In the genomic region with DNA sequence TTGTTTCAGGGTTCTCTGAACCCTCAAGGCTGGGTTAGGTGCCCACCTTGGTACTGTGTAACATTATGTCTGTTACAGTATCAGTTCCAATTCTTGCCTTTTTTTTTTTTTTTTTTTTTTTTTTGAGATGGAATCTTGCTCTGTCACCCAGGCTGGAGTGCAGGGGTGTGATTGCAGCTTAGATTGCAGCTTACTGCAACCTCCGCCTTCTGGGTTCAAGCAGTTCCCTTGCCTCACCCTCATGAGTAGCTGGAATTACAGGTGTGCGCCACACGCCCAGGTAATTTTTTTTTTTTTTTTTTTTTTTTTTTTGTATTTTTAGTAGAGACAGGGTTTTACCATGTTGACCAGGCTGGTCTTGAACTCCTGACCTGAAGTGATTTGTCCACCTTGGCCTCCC, we compare ENCODE assay signal across 7 cellular contexts. TPM values are rescaled to one million over a fixed set of nuclear protein-coding genes. Genes with fewer than 3 reads are reported as not detected.
DNase-seq lines count a peak whose midpoint lies in the region; ATAC-seq, FAIRE-seq and TF ChIP-seq lines count a peak whose summit lies in the region.
"Not testable (repeated sequence)": the region's sequence is repeated elsewhere in the genome, so short reads cannot be mapped to it uniquely, and the experiment has no call there.

No MANE protein-coding gene starts in this region.

- H3K36me3 Mint-ChIP-seq in type B pancreatic cell = not testable (repeated sequence)

- H2BK12ac ChIP-seq in trophoblast cell (ENCODE audit: low read length) = not testable (repeated sequence)

- intact Hi-C loops in IMR-90 (cut with micrococcal nuclease) = loop anchor here (2.0 kb wide), 1 partner anchor 14 kb away; no protein-coding TSS in a partner anchor
- intact Hi-C loops in mucosa of descending colon (cut with DNase I, micrococcal nuclease) = not testable (repeated sequence)

- H3K4ac ChIP-seq in IMR-90 (ENCODE audit: low read depth, low read length); trophoblast cell (ENCODE audit: low read depth, low read length): not testable (repeated sequence)

- H3K9me3 ChIP-seq in A549; IMR-90 (ENCODE audit: control insufficient read depth, insufficient read depth, low read length); mucosa of descending colon; trophoblast cell (ENCODE audit: insufficient read depth, low read depth, low read length); suprapubic skin: not testable (repeated sequence)

- H3K36me3 ChIP-seq in IMR-90 (ENCODE audit: control insufficient read depth, insufficient read depth, low read length); mucosa of descending colon (ENCODE audit: low read depth); trophoblast cell (ENCODE audit: control insufficient read depth in 1 of 2, insufficient read depth in 2 of 2, low read length in 2 of 2); suprapubic skin: not testable (repeated sequence)

- not testable (repeated sequence) for TF ChIP-seq EP300 in A549 (IDR thresholded peaks at IDR 0.05); suprapubic skin (IDR thresholded peaks at IDR 0.05)

- H3K27ac Mint-ChIP-seq in type B pancreatic cell = peak overlapping the region; percentile 46

- TF ChIP-seq POLR2A in A549 (IDR thresholded peaks at IDR 0.05; ENCODE audit: low read length); IMR-90 (IDR thresholded peaks at IDR 0.05; ENCODE audit: low read depth, low read length); suprapubic skin (IDR thresholded peaks at IDR 0.05): not testable (repeated sequence)

- H3K79me2 ChIP-seq in trophoblast cell (ENCODE audit: control insufficient read depth, insufficient read depth, low read length, poor library complexity) = not testable (repeated sequence)

- not testable (repeated sequence) for H2BK15ac ChIP-seq in IMR-90 (ENCODE audit: low read depth, low read length)

- H3K4me1 ChIP-seq in A549 (peaks cover 13% of the 10 kb centered on the region; the same call in 2 of the 3 replicates), mucosa of descending colon (ENCODE audit: low read depth) (peaks cover 25% of the 10 kb centered on the region)
- H3K4me1 ChIP-seq in IMR-90 (ENCODE audit: control insufficient read depth, insufficient read depth, low read length); trophoblast cell (ENCODE audit: control insufficient read depth in 1 of 2, insufficient read depth in 2 of 2, low read length in 2 of 2); suprapubic skin: not testable (repeated sequence)

- not testable (repeated sequence) for BruUV-seq in IMR-90 (replicated peaks; lab: Mats Ljungman, UMichigan)

- in situ Hi-C loops in IMR-90 (cut with MboI; ENCODE audit: low sequenced_read_pairs) = not testable (repeated sequence)

- H4K20me1 ChIP-seq in IMR-90 (ENCODE audit: insufficient read depth, low read length) = not testable (repeated sequence)

- H3K27me3 Mint-ChIP-seq in type B pancreatic cell = not testable (repeated sequence)

- H2BK5ac ChIP-seq in IMR-90 (ENCODE audit: low read depth, low read length, poor library complexity, severe bottlenecking); trophoblast cell (ENCODE audit: low read depth, low read length, poor library complexity): not testable (repeated sequence)

- H3K18ac ChIP-seq in IMR-90 (ENCODE audit: low read depth, low read length); trophoblast cell (ENCODE audit: low read length): not testable (repeated sequence)

- H4K8ac ChIP-seq in IMR-90 (ENCODE audit: low read depth in 2 of 2, low read length in 2 of 2) = peak overlapping the region in 1 of 2 experiments; percentile 23; a peak in 1 of 4 replicates
- not testable (repeated sequence) for H4K8ac ChIP-seq in trophoblast cell (ENCODE audit: low read depth, low read length)

- DNase-seq in A549 (ENCODE audit: low read depth in 1 of 2, low spot score in 1 of 2); IMR-90; suprapubic skin (ENCODE audit: low spot score in 2 of 2); type B pancreatic cell (ENCODE audit: extremely low spot score, unreplicated experiment): not testable (repeated sequence)
- peak in 1 of 3 donors; percentile 49 for DNase-seq in mucosa of descending colon
- DNase-seq in trophoblast cell = peak; percentile 38 to 47

- H4K12ac ChIP-seq in trophoblast cell (ENCODE audit: low read depth, low read length) = not testable (repeated sequence)

- peak overlapping the region; percentile 33; the same call in 1 of the 2 replicates for H2BK20ac ChIP-seq in IMR-90 (ENCODE audit: low read depth, low read length)

- not testable (repeated sequence) for H3K14ac ChIP-seq in IMR-90 (replicated peaks; ENCODE audit: low read depth, low read length); trophoblast cell (ENCODE audit: low read length)

- H3K4me3 ChIP-seq in A549; IMR-90 (ENCODE audit: insufficient read depth, low read depth, low read length); mucosa of descending colon; trophoblast cell (ENCODE audit: low read depth, low read length); suprapubic skin: not testable (repeated sequence)

- H3K27ac ChIP-seq in A549; IMR-90 (ENCODE audit: insufficient read depth, low read length); trophoblast cell (ENCODE audit: low read depth, low read length): not testable (repeated sequence)
- peak overlapping the region; percentile 4 for H3K27ac ChIP-seq in suprapubic skin

- H3K4me2 ChIP-seq in A549 = peak overlapping the region; percentile 18; the same call in 2 of the 3 replicates
- H3K4me2 ChIP-seq in IMR-90 (ENCODE audit: low read depth, low read length); trophoblast cell (ENCODE audit: low read length): not testable (repeated sequence)

- TF ChIP-seq RAD21 in A549 (conservative IDR thresholded peaks at IDR 0.05 in 1 of 2, IDR thresholded peaks at IDR 0.05 in 1 of 2); IMR-90 (IDR thresholded peaks at IDR 0.05; ENCODE audit: low read length): not testable (repeated sequence)

- ATAC-seq in A549; IMR-90 (ENCODE audit: low read depth): not testable (repeated sequence)
- peak; percentile 38 for ATAC-seq in esophagus mucosa
- ATAC-seq in mucosa of descending colon = peak; percentile 94

- dilution Hi-C loops in IMR-90 (cut with HindIII; ENCODE audit: low sequenced_read_pairs, unreplicated experiment) = not testable (repeated sequence)

- H2AFZ ChIP-seq in IMR-90 (replicated peaks; ENCODE audit: low read length, poor library complexity); trophoblast cell (ENCODE audit: insufficient read depth, low read length, poor library complexity): not testable (repeated sequence)

- H3K79me1 ChIP-seq in IMR-90 (ENCODE audit: low read depth in 1 of 2, low read length in 2 of 2) = peaks cover 17 to 66% of the 10 kb centered on the region in 2 experiments
- not testable (repeated sequence) for H3K79me1 ChIP-seq in trophoblast cell (ENCODE audit: low read length)

- H3K23ac ChIP-seq in IMR-90 (ENCODE audit: low read depth, low read length); trophoblast cell (ENCODE audit: low read length): not testable (repeated sequence)

- not testable (repeated sequence) for H3K56ac ChIP-seq in IMR-90 (ENCODE audit: extremely low read depth, insufficient read depth, low read length)

- not testable (repeated sequence) for FAIRE-seq in A549 (lab: Jason Lieb, UNC)

- H3K4me3 Mint-ChIP-seq in type B pancreatic cell = not testable (repeated sequence)

- H4K91ac ChIP-seq in IMR-90 (ENCODE audit: insufficient read depth, low read depth, low read length); trophoblast cell (ENCODE audit: low read depth, low read length): not testable (repeated sequence)

- CTCF ChIA-PET in A549 (lab: Yijun Ruan, JAX) = interaction anchor here (0.9 kb wide), 1 partner anchor 9 kb away, joined by 3 read pairs; no protein-coding TSS in a partner anchor
- CTCF ChIA-PET in IMR-90 (lab: Yijun Ruan, JAX) = interaction anchor here (1.2 kb wide), 1 partner anchor 79 kb away, joined by 3 read pairs; no protein-coding TSS in a partner anchor

- POLR2A ChIA-PET in A549 (lab: Yijun Ruan, JAX); IMR-90 (lab: Charles Lee; ENCODE audit: unreplicated experiment): not testable (repeated sequence)

- not testable (repeated sequence) for H3K9me1 ChIP-seq in IMR-90 (ENCODE audit: insufficient read depth, low read length)

- H3K9ac ChIP-seq in IMR-90 (ENCODE audit: low read depth, low read length); trophoblast cell (ENCODE audit: low read length): not testable (repeated sequence)

- H3K27me3 ChIP-seq in IMR-90 (ENCODE audit: control insufficient read depth, insufficient read depth, low read length); trophoblast cell (ENCODE audit: insufficient read depth, low read length); suprapubic skin: not testable (repeated sequence)

- peak overlapping the region; percentile 48; the same call in 1 of the 2 replicates for H2BK120ac ChIP-seq in IMR-90 (ENCODE audit: low read depth, low read length)
- not testable (repeated sequence) for H2BK120ac ChIP-seq in trophoblast cell (ENCODE audit: insufficient read depth, low read length, poor library complexity)

- H4K5ac ChIP-seq in IMR-90 (ENCODE audit: low read depth, low read length) = not testable (repeated sequence)

- not testable (repeated sequence) for TF ChIP-seq CTCF in A549 (IDR thresholded peaks at IDR 0.05); IMR-90 (conservative IDR thresholded peaks at IDR 0.05; ENCODE audit: low read depth, low read length); mucosa of descending colon (IDR thresholded peaks at IDR 0.05); suprapubic skin (IDR thresholded peaks at IDR 0.05); type B pancreatic cell (conservative IDR thresholded peaks at IDR 0.05)

- 0 out of 2 replicates have a peak overlapping the region, but pooled peaks have one; percentile 18 for H2AK5ac ChIP-seq in IMR-90 (ENCODE audit: low read depth, low read length)
- H2AK5ac ChIP-seq in trophoblast cell (ENCODE audit: low read length) = not testable (repeated sequence)

- WGBS in A549 (ENCODE audit: missing lambda C conversion rate) = 96% methylated on average over 2 of the region's 3 CpGs
- no CpG with 5 or more reads among the region's 3 CpGs for WGBS in IMR-90 (ENCODE audit: extremely low coverage in 2 of 2, insufficient read length in 1 of 2), 2 experiments
- no CpG with 5 or more reads among the region's 3 CpGs for WGBS in trophoblast cell (ENCODE audit: extremely low coverage, insufficient coverage, insufficient read length)
- WGBS in suprapubic skin = 41% methylated on average over 3 of the region's 3 CpGs

- not testable (repeated sequence) for H3K4me1 Mint-ChIP-seq in type B pancreatic cell (ENCODE audit: unreplicated experiment)

- not testable (repeated sequence) for H2AK9ac ChIP-seq in IMR-90 (replicated peaks; ENCODE audit: low read depth, low read length, poor library complexity)

- H3K9me3 Mint-ChIP-seq in type B pancreatic cell = not testable (repeated sequence)

RNA-seq across cellular contexts. Expression of a gene that starts 58.2 kb away (rescaled TPM):
- polyA plus RNA-seq in A549 (2011; rRNA removed) (6.4 TPM in 2 replicates), A549 (2017; fragmentation: RNase III; extraction: RNeasy Plus Mini Kit Qiagen cat#74134 plus additional on column Dnase treatment) (3.9 to 6.9 TPM (median 6.2 TPM) in 3 replicates), IMR-90 (2012; rRNA removed) (4.7 and 5.6 TPM in 2 replicates)
- 5.2 and 7.0 TPM in 2 replicates for polyA plus RNA-seq in A549 (2012; cell fraction: cytosol; rRNA removed)
- polyA plus RNA-seq in A549 (2012; cell fraction: nucleus; rRNA removed) = 6.9 and 10.6 TPM in 2 replicates
- polyA minus RNA-seq in A549 (2011; rRNA and poly(A)+ RNA removed) = 6.4 and 7.4 TPM in 2 replicates
- total RNA-seq in IMR-90 (2012; rRNA removed) (5.6 and 6.4 TPM in 2 replicates), esophagus mucosa (2.3 TPM), mucosa of descending colon (10 to 100 TPM; 22.6 to 53.2 (median 27.3) TPM), suprapubic skin (10 to 100 TPM in 3 of 4 donors, 1 to 10 TPM in 1; 8.7 to 16.9 (median 12.9) TPM), type B pancreatic cell (ENCODE audit: low replicate concordance) (9.8 and 12.0 TPM in 2 replicates)
- 4.4 and 9.1 TPM in 2 replicates for polyA plus RNA-seq in IMR-90 (2012; cell fraction: cytosol; rRNA removed)
- polyA plus RNA-seq in IMR-90 (2012; cell fraction: nucleus; rRNA removed; ENCODE audit: low replicate concordance) = 9.1 and 11.0 TPM in 2 replicates
- polyA plus RNA-seq in trophoblast cell (2013) = 15.2 and 16.5 TPM in 2 replicates
